ENCODE assay signal across 14 cellular contexts in genomic region chr21:41578708-41579107, GRCh38.
A peak's percentile ranks its signal among the peaks of the same experiment; 100 is the strongest.
DNase-seq lines count a peak whose midpoint lies in the region; ATAC-seq and TF ChIP-seq lines count a peak whose summit lies in the region.
"Had no signal": no experiment of that assay in that cellular context is flagged by ENCODE, and none has a peak within 500 bp of the region (broad histone marks: within the 10 kb centered on the region; RNA-seq: fewer than 3 reads in every experiment).

No MANE protein-coding gene starts in this region.

- no peaks in the 10 kb centered on the region for H3K27me3 ChIP-seq in hepatocyte
- H3K27me3 ChIP-seq in stomach: no peaks in the 10 kb centered on the region
- H3K27me3 ChIP-seq: BLaER1 had no signal

- H3K4me3 ChIP-seq in hepatocyte (no peak overlapping the region), stomach (no peak overlapping the region)
- H3K4me3 ChIP-seq: BLaER1 had no signal

- no peak overlapping the region for H2AFZ ChIP-seq in hepatocyte

- H4K20me1 ChIP-seq in hepatocyte (ENCODE audit: insufficient read depth, poor library complexity, severe bottlenecking): no peaks in the 10 kb centered on the region
- H4K20me1 ChIP-seq: BLaER1 had no signal

- intact Hi-C loops in stomach (cut with DNase I; ENCODE audit: low total_unique reads): no loop called here

- TF ChIP-seq CTCF in hepatocyte (IDR thresholded peaks at IDR 0.05; ENCODE audit: poor library complexity) (no peak), stomach (IDR thresholded peaks at IDR 0.05) (no peak)

- H3K36me3 ChIP-seq in hepatocyte (replicated peaks; ENCODE audit: insufficient read depth, low read depth) (no peaks in the 10 kb centered on the region), stomach (no peaks in the 10 kb centered on the region)
- H3K36me3 ChIP-seq: BLaER1 had no signal

- H3K9me3 ChIP-seq in hepatocyte (ENCODE audit: low read depth) (peaks cover 7% of the 10 kb centered on the region), stomach (peaks cover 0 to 27% (median 18%) of the 10 kb centered on the region in 4 donors)

- H3K79me2 ChIP-seq in hepatocyte: no peaks in the 10 kb centered on the region

- 79% methylated on average over 2 of the region's 2 CpGs for WGBS in hepatocyte (ENCODE audit: low lambda C conversion rate, missing lambda C conversion rate)
- WGBS in stomach, 5 donors: 33 to 67% (median 50%) methylated on average over 2 of the region's 2 CpGs

- H3K27ac ChIP-seq in hepatocyte (peak overlapping the region; percentile 97), stomach (peak overlapping the region; percentile 41 to 84 (median 48))
- H3K27ac ChIP-seq: BLaER1 had no signal

- TF ChIP-seq EP300 in stomach (IDR thresholded peaks at IDR 0.05): no peak

- H3K4me1 ChIP-seq in hepatocyte (ENCODE audit: insufficient read depth): peaks cover 30% of the 10 kb centered on the region
- peaks cover 11 to 19% (median 16%) of the 10 kb centered on the region in 4 donors for H3K4me1 ChIP-seq in stomach
- H3K4me1 ChIP-seq: BLaER1 had no signal

- peak; percentile 29 for DNase-seq in MV-4-11 (lab: John Stamatoyannopoulos, UW)
- DNase-seq in SW480 (ENCODE audit: low spot score): peak; percentile 21
- no peak for DNase-seq in hepatocyte (ENCODE audit: low spot score)
- DNase-seq in stomach: no peak
- DNase-seq in NCI-H1048 (lab: John Stamatoyannopoulos, UW): no peak
- no peak for DNase-seq in DMS114 treated with DMSO at 0.1 percent for 48 hours (lab: John Stamatoyannopoulos, UW; ENCODE audit: unreplicated experiment)
- no peak for DNase-seq in NCI-H1105 treated with DMSO at 0.1 percent for 48 hours (lab: John Stamatoyannopoulos, UW)
- DNase-seq: Caco-2; CD8-positive, alpha-beta memory T cell; DMS53; HCEC 1CT; HFFc6 had no signal

- TF ChIP-seq POLR2A in stomach (IDR thresholded peaks at IDR 0.05): no peak

- H3K9me2 ChIP-seq in hepatocyte (replicated peaks; ENCODE audit: insufficient read depth): no peaks in the 10 kb centered on the region

- no peak for ATAC-seq in HG02610 (IDR thresholded peaks at IDR 0.05; ENCODE audit: unreplicated experiment)

- no peak overlapping the region for H3K4me2 ChIP-seq in hepatocyte
- H3K4me2 ChIP-seq: BLaER1 had no signal

Comparison
In these comparisons a context has a peak if more than half of its experiments do, and no peak if none do; other contexts are left out.
1. DNase-seq: peak in MV-4-11 (single experiment) and SW480 (single experiment); none in hepatocyte (single experiment), stomach (single experiment), NCI-H1048 (single experiment), DMS114 treated with DMSO at 0.1 percent for 48 hours (single experiment) and NCI-H1105 treated with DMSO at 0.1 percent for 48 hours (single experiment).